In genomic region chr4:47674173-47674572, GRCh38 we compare ENCODE assay signal across 17 cellular contexts.
DNase-seq lines count a peak whose midpoint lies in the region; ATAC-seq, FAIRE-seq and TF ChIP-seq lines count a peak whose summit lies in the region.
"Had no signal": no experiment of that assay in that cellular context is flagged by ENCODE, and none has a peak within 500 bp of the region (broad histone marks: within the 10 kb centered on the region; RNA-seq: fewer than 3 reads in every experiment).

No MANE protein-coding gene starts in this region.

- TF ChIP-seq CTCF in mammary epithelial cell (conservative IDR thresholded peaks at IDR 0.05 in 1 of 2, IDR thresholded peaks at IDR 0.05 in 1 of 2; ENCODE audit: extremely low read depth in 1 of 2, insufficient read depth in 1 of 2, low read depth in 1 of 2, low read length in 2 of 2) (no peak), breast epithelium (IDR thresholded peaks at IDR 0.05) (no peak), bronchial epithelial cell (IDR thresholded peaks at IDR 0.05; ENCODE audit: insufficient read depth, low read length, severe bottlenecking) (no peak), mesothelial cell of epicardium (IDR thresholded peaks at IDR 0.05; ENCODE audit: unreplicated experiment) (no peak), MM.1S (IDR thresholded peaks at IDR 0.05; ENCODE audit: low read length) (no peak)

- H3K36me3 ChIP-seq in mammary epithelial cell (ENCODE audit: insufficient read depth, low read length) (no peaks in the 10 kb centered on the region), breast epithelium (no peaks in the 10 kb centered on the region), bronchial epithelial cell (ENCODE audit: control insufficient read depth, insufficient read depth, low read length) (no peaks in the 10 kb centered on the region), MM.1S (replicated peaks; ENCODE audit: insufficient read depth, low read length) (no peaks in the 10 kb centered on the region)
- H3K36me3 ChIP-seq: BLaER1 treated with 17β-estradiol and CSF1 and Interleukin-3, amounts not matched to agents 10 nM and 100 nM had no signal

- dilution Hi-C loops in mammary epithelial cell (cut with HindIII; ENCODE audit: low sequenced_read_pairs) = no loop called here

- CTCF ChIA-PET in mammary epithelial cell (lab: Charles Lee; ENCODE audit: low non-redundant PET) = interaction anchor here (1.0 kb wide), 1 partner anchor 162 kb away, joined by 4 read pairs; no protein-coding TSS in a partner anchor

- no peaks in the 10 kb centered on the region for H4K20me1 ChIP-seq in mammary epithelial cell (ENCODE audit: insufficient read depth, low read length)
- no peaks in the 10 kb centered on the region for H4K20me1 ChIP-seq in MM.1S (ENCODE audit: insufficient read depth, low read length)
- H4K20me1 ChIP-seq: BLaER1 treated with 17β-estradiol and CSF1 and Interleukin-3, amounts not matched to agents 10 nM and 100 nM had no signal

- H3K9ac ChIP-seq in mammary epithelial cell (ENCODE audit: insufficient read depth, low read length) = no peak overlapping the region
- H3K9ac ChIP-seq in MM.1S (ENCODE audit: low read length) = no peak overlapping the region
- H3K9ac ChIP-seq: BLaER1 treated with 17β-estradiol and CSF1 and Interleukin-3, amounts not matched to agents 10 nM and 100 nM had no signal

- H3K27ac Mint-ChIP-seq in mesothelial cell of epicardium = peak overlapping the region; percentile 13
- H3K27ac Mint-ChIP-seq: CD4-positive, CD25-positive, alpha-beta regulatory T cell; GM23338 had no signal

- in situ Hi-C loops in mammary epithelial cell (cut with MboI; ENCODE audit: low sequenced_read_pairs in 2 of 2) = no loop called here

- H3K79me2 ChIP-seq in mammary epithelial cell (ENCODE audit: insufficient read depth, low read length) = no peaks in the 10 kb centered on the region
- no peaks in the 10 kb centered on the region for H3K79me2 ChIP-seq in MM.1S (ENCODE audit: low read length)

- FAIRE-seq in bronchial epithelial cell (lab: Jason Lieb, UNC) = no peak
- FAIRE-seq: HepG2, HTR-8/SVneo had no signal

- peaks cover 22% of the 10 kb centered on the region for H3K4me1 Mint-ChIP-seq in mesothelial cell of epicardium
- H3K4me1 Mint-ChIP-seq: CD4-positive, CD25-positive, alpha-beta regulatory T cell; GM23338 had no signal

- H3K27me3 ChIP-seq in mammary epithelial cell (ENCODE audit: insufficient read depth, low read length) (peaks cover 3% of the 10 kb centered on the region), breast epithelium (no peaks in the 10 kb centered on the region), bronchial epithelial cell (ENCODE audit: control insufficient read depth, insufficient read depth, low read length) (no peaks in the 10 kb centered on the region), MM.1S (replicated peaks; ENCODE audit: insufficient read depth, low read length) (no peaks in the 10 kb centered on the region)
- H3K27me3 ChIP-seq: BLaER1 treated with 17β-estradiol and CSF1 and Interleukin-3, amounts not matched to agents 10 nM and 100 nM had no signal

- intact Hi-C loops in mammary epithelial cell (cut with micrococcal nuclease) = no loop called here
- intact Hi-C loops in breast epithelium (cut with DNase I; ENCODE audit: low total_unique reads) = no loop called here

- no peaks in the 10 kb centered on the region for H3K9me3 Mint-ChIP-seq in mesothelial cell of epicardium
- H3K9me3 Mint-ChIP-seq: CD4-positive, CD25-positive, alpha-beta regulatory T cell; GM23338 had no signal

- H3K4me3 Mint-ChIP-seq in mesothelial cell of epicardium = no peak overlapping the region
- H3K4me3 Mint-ChIP-seq: CD4-positive, CD25-positive, alpha-beta regulatory T cell; GM23338 had no signal

- no peaks in the 10 kb centered on the region for H3K9me3 ChIP-seq in mammary epithelial cell (replicated peaks; ENCODE audit: insufficient read depth, low read length)
- H3K9me3 ChIP-seq in breast epithelium = no peaks in the 10 kb centered on the region
- H3K9me3 ChIP-seq in MM.1S (replicated peaks; ENCODE audit: insufficient read depth, low read length) = no peaks in the 10 kb centered on the region
- H3K9me3 ChIP-seq: BLaER1 treated with 17β-estradiol and CSF1 and Interleukin-3, amounts not matched to agents 10 nM and 100 nM had no signal

- H3K4me2 ChIP-seq in mammary epithelial cell (ENCODE audit: insufficient read depth, low read depth, low read length) = peak overlapping the region; percentile 27
- H3K4me2 ChIP-seq in MM.1S (ENCODE audit: low read depth, low read length) = no peak overlapping the region
- H3K4me2 ChIP-seq: BLaER1 treated with 17β-estradiol and CSF1 and Interleukin-3, amounts not matched to agents 10 nM and 100 nM; GM23338 had no signal

- H3K27me3 Mint-ChIP-seq in mesothelial cell of epicardium (ENCODE audit: low read depth) = no peaks in the 10 kb centered on the region
- H3K27me3 Mint-ChIP-seq: CD4-positive, CD25-positive, alpha-beta regulatory T cell had no signal

- H3K9me2 ChIP-seq in MM.1S (replicated peaks; ENCODE audit: insufficient read depth, low read length) = no peaks in the 10 kb centered on the region

- peak overlapping the region; percentile 47 for H2AFZ ChIP-seq in mammary epithelial cell (ENCODE audit: low read depth, low read length)
- no peak overlapping the region for H2AFZ ChIP-seq in MM.1S (ENCODE audit: low read length)
- H2AFZ ChIP-seq: GM23338 had no signal

- TF ChIP-seq POLR2A in breast epithelium (IDR thresholded peaks at IDR 0.05) = no peak

- BruUV-seq in mammary epithelial cell (replicated peaks; lab: Mats Ljungman, UMichigan) = no TSS peak

- peak; percentile 26 for DNase-seq in mammary epithelial cell
- DNase-seq in breast epithelium (ENCODE audit: low spot score in 2 of 2) = no peak
- peak; percentile 72 for DNase-seq in bronchial epithelial cell (ENCODE audit: low read depth)
- DNase-seq in fibroblast of gingiva (ENCODE audit: low read depth) = peak; percentile 23
- DNase-seq in mesothelial cell of epicardium (ENCODE audit: low spot score in 2 of 2, unreplicated experiment in 2 of 2) = no peak
- no peak for DNase-seq in nucleus accumbens (lab: John Stamatoyannopoulos, UW)
- DNase-seq in MM.1S = no peak
- DNase-seq: 8988T; ACHN; CD4-positive, CD25-positive, alpha-beta regulatory T cell; DMS53; H7 had no signal

- H3K4me1 ChIP-seq in mammary epithelial cell (ENCODE audit: insufficient read depth, low read length) (peaks cover 4% of the 10 kb centered on the region), breast epithelium (no peaks in the 10 kb centered on the region), MM.1S (ENCODE audit: low read length) (no peaks in the 10 kb centered on the region)

- H3K36me3 Mint-ChIP-seq in mesothelial cell of epicardium = no peaks in the 10 kb centered on the region
- H3K36me3 Mint-ChIP-seq: CD4-positive, CD25-positive, alpha-beta regulatory T cell had no signal

- H3K27ac ChIP-seq in mammary epithelial cell (ENCODE audit: insufficient read depth, low read depth, low read length) (no peak overlapping the region), breast epithelium (no peak overlapping the region), MM.1S (ENCODE audit: low read length) (no peak overlapping the region)
- H3K27ac ChIP-seq: BLaER1 treated with 17β-estradiol and CSF1 and Interleukin-3, amounts not matched to agents 10 nM and 100 nM had no signal

- no peak overlapping the region for H3K4me3 ChIP-seq in mammary epithelial cell (replicated peaks in 1 of 3; ENCODE audit: insufficient read depth in 1 of 3, low read depth in 2 of 3, low read length in 3 of 3)
- no peak overlapping the region for H3K4me3 ChIP-seq in breast epithelium
- H3K4me3 ChIP-seq in bronchial epithelial cell (ENCODE audit: low read depth, low read length) = no peak overlapping the region
- H3K4me3 ChIP-seq in MM.1S (ENCODE audit: low read length) = no peak overlapping the region
- H3K4me3 ChIP-seq: BLaER1 treated with 17β-estradiol and CSF1 and Interleukin-3, amounts not matched to agents 10 nM and 100 nM; GM23338 had no signal

- H3F3A ChIP-seq in MM.1S (ENCODE audit: insufficient read depth, low read length) = no peaks in the 10 kb centered on the region

- WGBS in mammary epithelial cell (ENCODE audit: low coverage, missing lambda C conversion rate) = 7% methylated on average over 4 of the region's 4 CpGs

- ATAC-seq in HG02938 (IDR thresholded peaks at IDR 0.05; ENCODE audit: unreplicated experiment) = no peak
- ATAC-seq: GM23338, HepG2 had no signal

Comparison
In these comparisons a context has a peak if more than half of its experiments do, and no peak if none do; other contexts are left out.
1. DNase-seq: peak in mammary epithelial cell (single experiment), bronchial epithelial cell (single experiment) and fibroblast of gingiva (single experiment); none in breast epithelium (0 of 2), mesothelial cell of epicardium (0 of 2), nucleus accumbens (0 of 56) and MM.1S (single experiment).